ENCODE assay signal across 8 cellular contexts in genomic region chr3:105353485-105354161, GRCh38. TPM values are rescaled to one million over a fixed set of nuclear protein-coding genes. Genes with fewer than 3 reads are reported as not detected.
DNase-seq lines count a peak whose midpoint lies in the region; ATAC-seq and TF ChIP-seq lines count a peak whose summit lies in the region.

No MANE protein-coding gene starts in this region.

- H2BK5ac ChIP-seq in IMR-90 (ENCODE audit: low read depth, low read length, poor library complexity, severe bottlenecking) = peak overlapping the region; percentile 81

- 0 out of 2 replicates have a peak, but pooled peaks have one; percentile 2 for TF ChIP-seq RAD21 in IMR-90 (IDR thresholded peaks at IDR 0.05; ENCODE audit: low read length)

- H3K4me2 ChIP-seq in IMR-90 (ENCODE audit: low read depth, low read length) = peak overlapping the region; percentile 69

- H3K27ac ChIP-seq in IMR-90 (ENCODE audit: insufficient read depth, low read length) = peak overlapping the region; percentile 71
- no peak overlapping the region for H3K27ac ChIP-seq in esophagus muscularis mucosa (replicated peaks in 1 of 4)
- no peak overlapping the region for H3K27ac ChIP-seq in CD8-positive, alpha-beta T cell (ENCODE audit: low read depth, low read length)

- H3K79me1 ChIP-seq in IMR-90 (ENCODE audit: low read depth in 1 of 2, low read length in 2 of 2) = peaks cover 0 to 21% of the 10 kb centered on the region in 2 experiments; a peak in 2 of 4 replicates

- H3K4ac ChIP-seq in IMR-90 (ENCODE audit: low read depth, low read length) = peak overlapping the region; percentile 95

- H3K27me3 Mint-ChIP-seq in CD8-positive, alpha-beta T cell (ENCODE audit: low read depth) = peaks cover 48% of the 10 kb centered on the region

- peak overlapping the region; percentile 90 for H2BK20ac ChIP-seq in IMR-90 (ENCODE audit: low read depth, low read length)

- H3K18ac ChIP-seq in IMR-90 (ENCODE audit: low read depth, low read length) = peak overlapping the region; percentile 23

- H4K20me1 ChIP-seq in IMR-90 (ENCODE audit: insufficient read depth, low read length) = no peaks in the 10 kb centered on the region

- ATAC-seq in GM18868 (IDR thresholded peaks at IDR 0.05; ENCODE audit: unreplicated experiment) = peak; percentile 29
- ATAC-seq in IMR-90 (ENCODE audit: low read depth) = peak; percentile 84
- no peak for ATAC-seq in CD8-positive, alpha-beta T cell

- H3K4me1 ChIP-seq in IMR-90 (ENCODE audit: control insufficient read depth, insufficient read depth, low read length) (peaks cover 12% of the 10 kb centered on the region; the same call in 1 of the 2 replicates), esophagus muscularis mucosa (peaks cover 0 to 12% (median 4%) of the 10 kb centered on the region in 4 donors)
- H3K4me1 ChIP-seq in CD8-positive, alpha-beta T cell (ENCODE audit: insufficient read depth, low read length) = no peaks in the 10 kb centered on the region

- peak overlapping the region; percentile 93 for H2AFZ ChIP-seq in IMR-90 (replicated peaks; ENCODE audit: low read length, poor library complexity)

- H3K36me3 ChIP-seq in IMR-90 (ENCODE audit: control insufficient read depth, insufficient read depth, low read length) (no peaks in the 10 kb centered on the region), esophagus muscularis mucosa (no peaks in the 10 kb centered on the region)
- no peaks in the 10 kb centered on the region for H3K36me3 ChIP-seq in CD8-positive, alpha-beta T cell (ENCODE audit: insufficient read depth, low read length)

- DNase-seq in IMR-90 (peak; percentile 64), esophagus muscularis mucosa (ENCODE audit: extremely low spot score) (no peak), occipital lobe (lab: John Stamatoyannopoulos, UW) (peak; percentile 15), DMS153 (lab: John Stamatoyannopoulos, UW) (no peak)
- DNase-seq in stimulated activated CD4-positive, alpha-beta T cell treated with anti-CD3 and anti-CD28 coated beads, Interleukin-4, amount 100 ng/mL, for 24 hours = no peak
- DNase-seq in CD8-positive, alpha-beta T cell = no peak
- no peak for DNase-seq in activated CD8-positive, alpha-beta memory T cell treated with anti-CD3 and anti-CD28 coated beads for 24 hours

- H3K23ac ChIP-seq in IMR-90 (ENCODE audit: low read depth, low read length) = peak overlapping the region; percentile 96

- H3K4me1 Mint-ChIP-seq in CD8-positive, alpha-beta T cell (ENCODE audit: low read depth) = peaks cover 5% of the 10 kb centered on the region

- peak overlapping the region; percentile 88 for H2AK5ac ChIP-seq in IMR-90 (ENCODE audit: low read depth, low read length)

- H3K9ac ChIP-seq in IMR-90 (ENCODE audit: low read depth, low read length) = peak overlapping the region; percentile 41

- WGBS in IMR-90 (ENCODE audit: extremely low coverage in 2 of 2, insufficient read length in 1 of 2), 2 experiments = no CpG with 5 or more reads among the region's 37 CpGs
- WGBS in esophagus muscularis mucosa = 46% methylated on average over 37 of the region's 37 CpGs

- POLR2A ChIA-PET in IMR-90 (lab: Charles Lee; ENCODE audit: unreplicated experiment) = interaction anchor here (0.5 to 1.0 kb wide), 2 partner anchors 49 to 599 kb away, joined by 3 read pairs; no protein-coding TSS in a partner anchor
- POLR2A ChIA-PET in CD8-positive, alpha-beta T cell (lab: Charles Lee) = no interaction called here

- no peaks in the 10 kb centered on the region for H3K27me3 ChIP-seq in IMR-90 (ENCODE audit: control insufficient read depth, insufficient read depth, low read length)
- peaks cover 0 to 6% (median 0%) of the 10 kb centered on the region in 4 donors for H3K27me3 ChIP-seq in esophagus muscularis mucosa
- H3K27me3 ChIP-seq in CD8-positive, alpha-beta T cell (ENCODE audit: insufficient read depth, low read length) = no peaks in the 10 kb centered on the region

- H2BK120ac ChIP-seq in IMR-90 (ENCODE audit: low read depth, low read length) = peak overlapping the region; percentile 97

- H3K9me3 Mint-ChIP-seq in CD8-positive, alpha-beta T cell = no peaks in the 10 kb centered on the region

- no TSS peak for BruUV-seq in IMR-90 (replicated peaks; lab: Mats Ljungman, UMichigan)

- H4K8ac ChIP-seq in IMR-90 (ENCODE audit: low read depth in 2 of 2, low read length in 2 of 2) = peak overlapping the region; percentile 97

- H4K91ac ChIP-seq in IMR-90 (ENCODE audit: insufficient read depth, low read depth, low read length) = peak overlapping the region; percentile 99

- peak overlapping the region; percentile 21 for H2AK9ac ChIP-seq in IMR-90 (replicated peaks; ENCODE audit: low read depth, low read length, poor library complexity)

- H3K27ac Mint-ChIP-seq in CD8-positive, alpha-beta T cell = no peak overlapping the region

- in situ Hi-C loops in IMR-90 (cut with MboI; ENCODE audit: low sequenced_read_pairs) = loop anchor here (25.0 kb wide), 1 partner anchor 441 kb away; no protein-coding TSS in a partner anchor

- H3K4me3 ChIP-seq in IMR-90 (ENCODE audit: insufficient read depth, low read depth, low read length) = peak overlapping the region; percentile 37
- peak overlapping the region; percentile 37 to 47 (median 41) for H3K4me3 ChIP-seq in esophagus muscularis mucosa
- no peak overlapping the region for H3K4me3 ChIP-seq in CD8-positive, alpha-beta T cell (ENCODE audit: low read depth, low read length)

- no peaks in the 10 kb centered on the region for H3K36me3 Mint-ChIP-seq in CD8-positive, alpha-beta T cell

- no peak for TF ChIP-seq EP300 in esophagus muscularis mucosa (IDR thresholded peaks at IDR 0.05)

- no peak for TF ChIP-seq POLR2A in IMR-90 (IDR thresholded peaks at IDR 0.05; ENCODE audit: low read depth, low read length)
- no peak for TF ChIP-seq POLR2A in esophagus muscularis mucosa (IDR thresholded peaks at IDR 0.05; ENCODE audit: low read depth)

- intact Hi-C loops in IMR-90 (cut with micrococcal nuclease) (no loop called here), esophagus muscularis mucosa (cut with DNase I) (no loop called here)
- intact Hi-C loops in CD8-positive, alpha-beta T cell (cut with DNase I, micrococcal nuclease) = loop anchor here in 1 of 2 experiments (2.0 kb wide), 1 partner anchor 15 kb away; no protein-coding TSS in a partner anchor

- CTCF ChIA-PET in IMR-90 (lab: Yijun Ruan, JAX) = interaction anchor here (1.3 kb wide), 1 partner anchor 13 kb away, joined by 3 read pairs; the partner anchor contains the start of gene ALCAM
- CTCF ChIA-PET in CD8-positive, alpha-beta T cell (lab: Charles Lee) = no interaction called here

- TF ChIP-seq CTCF in IMR-90 (conservative IDR thresholded peaks at IDR 0.05; ENCODE audit: low read depth, low read length) = no peak
- TF ChIP-seq CTCF in esophagus muscularis mucosa (IDR thresholded peaks at IDR 0.05) = no peak
- no peak for TF ChIP-seq CTCF in CD8-positive, alpha-beta T cell (IDR thresholded peaks at IDR 0.05)

- peak overlapping the region; percentile 79 for H3K56ac ChIP-seq in IMR-90 (ENCODE audit: extremely low read depth, insufficient read depth, low read length)

- no peaks in the 10 kb centered on the region for H3K9me3 ChIP-seq in IMR-90 (ENCODE audit: control insufficient read depth, insufficient read depth, low read length)
- no peaks in the 10 kb centered on the region for H3K9me3 ChIP-seq in esophagus muscularis mucosa
- H3K9me3 ChIP-seq in CD8-positive, alpha-beta T cell (ENCODE audit: low read length) = no peaks in the 10 kb centered on the region

- no peak overlapping the region for H3K4me3 Mint-ChIP-seq in CD8-positive, alpha-beta T cell

- peak overlapping the region; percentile 96 for H3K14ac ChIP-seq in IMR-90 (replicated peaks; ENCODE audit: low read depth, low read length)

- H4K5ac ChIP-seq in IMR-90 (ENCODE audit: low read depth, low read length) = peak overlapping the region; percentile 62

- H2BK15ac ChIP-seq in IMR-90 (ENCODE audit: low read depth, low read length) = peak overlapping the region; percentile 53

- dilution Hi-C loops in IMR-90 (cut with HindIII; ENCODE audit: low sequenced_read_pairs, unreplicated experiment) = no loop called here

- H3K9me1 ChIP-seq in IMR-90 (ENCODE audit: insufficient read depth, low read length) = peaks cover 10% of the 10 kb centered on the region; the same call in 1 of the 2 replicates

TF ChIP-seq in IMR-90, 13 proteins besides CTCF, POLR2A, EP300 and RAD21:
- TF ChIP-seq USF2 (IDR thresholded peaks at IDR 0.05; ENCODE audit: low read depth, low read length) = no peak
- peak; percentile 5; the same call in 1 of the 2 replicates for TF ChIP-seq FOS (IDR thresholded peaks at IDR 0.05; ENCODE audit: low read depth, low read length)
- TF ChIP-seq MAZ (IDR thresholded peaks at IDR 0.05; ENCODE audit: borderline replicate concordance, low read depth, low read length) = peak; percentile 26; the same call in 1 of the 2 replicates

RNA-seq across cellular contexts. Expression of gene ALCAM, which starts 13.1 kb away (rescaled TPM):
- 400 and 423 TPM in 2 replicates for total RNA-seq in IMR-90 (2012; rRNA removed)
- polyA plus RNA-seq in IMR-90 (2012; rRNA removed) = 105 and 117 TPM in 2 replicates
- 32.8 and 49.6 TPM in 2 replicates for polyA plus RNA-seq in IMR-90 (2012; cell fraction: cytosol; rRNA removed)
- 29.9 and 107 TPM in 2 replicates for polyA plus RNA-seq in IMR-90 (2012; cell fraction: nucleus; rRNA removed; ENCODE audit: low replicate concordance)
- total RNA-seq in esophagus muscularis mucosa = 10 to 100 TPM; 19.0 to 26.2 (median 22.6) TPM
- total RNA-seq in occipital lobe = 119 TPM
- total RNA-seq in CD8-positive, alpha-beta T cell = 1 to 10 TPM; 2.9 TPM

Comparison
In these comparisons a context has a peak if more than half of its experiments do, and no peak if none do; other contexts are left out.
1. DNase-seq: peak in IMR-90 (single experiment) and occipital lobe (single experiment); none in esophagus muscularis mucosa (single experiment), stimulated activated CD4-positive, alpha-beta T cell treated with anti-CD3 and anti-CD28 coated beads, Interleukin-4, amount 100 ng/mL, for 24 hours (single experiment), DMS153 (single experiment), CD8-positive, alpha-beta T cell (0 of 7) and activated CD8-positive, alpha-beta memory T cell treated with anti-CD3 and anti-CD28 coated beads for 24 hours (single experiment).
2. RNA of gene ALCAM, which starts 13.1 kb away (total RNA-seq): 400 to 423 TPM in IMR-90, 119 TPM in occipital lobe (single experiment) and 19.0 to 26.2 TPM in esophagus muscularis mucosa; 2.9 TPM in CD8-positive, alpha-beta T cell; every median in the first group is over 4 times any median in the second.